ENCODE assay signal across 8 cellular contexts in the genomic region with DNA sequence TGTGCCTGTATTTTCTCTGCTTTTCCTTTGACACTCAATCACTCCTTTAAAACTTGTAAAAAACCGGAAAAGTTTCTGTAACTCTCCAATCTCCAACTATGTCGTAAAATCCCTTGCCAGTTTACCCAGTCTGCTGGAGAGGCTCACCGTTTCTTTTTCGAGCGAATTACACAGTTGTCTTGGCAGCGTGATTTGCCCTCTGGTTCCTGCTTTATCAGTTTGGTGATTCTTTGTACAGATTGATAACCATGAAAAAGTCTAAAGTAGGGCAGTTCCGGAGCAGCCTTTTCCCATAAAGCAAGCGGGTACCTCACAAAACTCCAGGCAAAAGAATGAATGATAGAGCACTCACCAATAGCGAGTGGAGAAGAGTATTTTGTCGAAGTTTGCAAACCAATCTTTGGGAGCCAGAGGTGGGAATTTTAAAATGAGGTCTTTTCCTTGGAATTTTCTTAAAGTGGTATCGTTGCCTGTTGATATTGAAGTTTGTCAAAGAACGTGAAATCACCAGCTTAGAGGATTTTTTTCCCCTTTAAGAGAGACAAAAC. TPM values are rescaled to one million over a fixed set of nuclear protein-coding genes. Genes with fewer than 3 reads are reported as not detected.
DNase-seq lines count a peak whose midpoint lies in the region; ATAC-seq and TF ChIP-seq lines count a peak whose summit lies in the region.

A gene with protein sequence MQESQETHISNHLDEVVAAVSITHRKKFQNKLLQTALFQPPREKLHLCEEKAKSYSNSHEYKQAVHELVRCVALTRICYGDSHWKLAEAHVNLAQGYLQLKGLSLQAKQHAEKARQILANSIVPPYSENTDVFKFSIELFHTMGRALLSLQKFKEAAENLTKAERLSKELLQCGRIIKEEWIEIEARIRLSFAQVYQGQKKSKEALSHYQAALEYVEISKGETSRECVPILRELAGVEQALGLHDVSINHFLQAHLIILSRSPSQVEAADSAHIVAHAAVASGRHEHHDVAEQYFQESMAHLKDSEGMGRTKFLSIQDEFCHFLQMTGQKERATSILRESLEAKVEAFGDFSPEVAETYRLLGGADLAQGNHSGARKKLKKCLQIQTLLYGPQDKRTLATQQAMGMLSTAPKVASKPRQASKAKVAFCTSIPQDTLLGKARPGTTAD (minus strand): TSS at position 312 of the 548 bp plus-strand sequence. CDS start 20,869 bp downstream, outside the sequence.

- intact Hi-C loops in activated B cell treated with CpG ODN at 0.5 μM for 24 hours (cut with micrococcal nuclease): no loop called here

- H3K36me3 Mint-ChIP-seq in activated B cell treated with CpG ODN at 0.5 μM for 24 hours (ENCODE audit: low read depth): no peaks in the 10 kb centered on the region

- no peaks in the 10 kb centered on the region for H3K9me3 ChIP-seq in gastroesophageal sphincter
- H3K9me3 ChIP-seq in neuron (ENCODE audit: low read length): no peaks in the 10 kb centered on the region

- no peak for TF ChIP-seq POLR2A in gastroesophageal sphincter (IDR thresholded peaks at IDR 0.05)

- peak within 1 kb of the TSS; percentile 90 for H3K27ac ChIP-seq in ACC112 (ENCODE audit: low read depth, low read length)
- peak within 1 kb of the TSS; percentile 94 to 96 (median 94) for H3K27ac ChIP-seq in gastroesophageal sphincter

- H3K4me3 ChIP-seq in ACC112 (ENCODE audit: low read depth, low read length): peak within 1 kb of the TSS; percentile 95
- peak within 1 kb of the TSS; percentile 80 to 100 for H3K4me3 ChIP-seq in gastroesophageal sphincter
- peak within 1 kb of the TSS; percentile 81 for H3K4me3 ChIP-seq in neuron (ENCODE audit: low read length)

- H3K4me1 ChIP-seq in ACC112 (ENCODE audit: control insufficient read depth, insufficient read depth, low read length, unreplicated experiment) (peaks cover 19% of the 10 kb centered on the region), gastroesophageal sphincter (peaks cover 5 to 58% (median 10%) of the 10 kb centered on the region in 3 donors), neuron (ENCODE audit: insufficient read depth, low read length) (peaks cover 15% of the 10 kb centered on the region)

- H3K27me3 ChIP-seq in ACC112 (ENCODE audit: insufficient read depth, low read length) (no peaks in the 10 kb centered on the region), gastroesophageal sphincter (no peaks in the 10 kb centered on the region), neuron (ENCODE audit: insufficient read depth, low read length) (no peaks in the 10 kb centered on the region)

- peaks cover 32% of the 10 kb centered on the region for H3K79me2 ChIP-seq in ACC112 (ENCODE audit: control insufficient read depth, insufficient read depth, low read length, unreplicated experiment)

- H3K27me3 Mint-ChIP-seq in activated B cell treated with CpG ODN at 0.5 μM for 24 hours: no peaks in the 10 kb centered on the region

- H3K27ac Mint-ChIP-seq in activated B cell treated with CpG ODN at 0.5 μM for 24 hours: no peak within 1 kb of the TSS

- WGBS in gastroesophageal sphincter (ENCODE audit: low coverage in 1 of 2), 2 donors: 0% methylated on average over 11 to 12 of the region's 12 CpGs

- POLR2A ChIA-PET in activated B cell treated with CpG ODN at 0.5 μM for 24 hours (lab: Charles Lee): no interaction called here

- no peaks in the 10 kb centered on the region for H3K9me3 Mint-ChIP-seq in activated B cell treated with CpG ODN at 0.5 μM for 24 hours

- DNase-seq in HCEC 1CT (peak; percentile 93), activated B cell treated with CpG ODN at 0.5 μM for 24 hours (no peak), NCI-H128 (lab: John Stamatoyannopoulos, UW; ENCODE audit: unreplicated experiment) (no peak), NCI-H2196 (lab: John Stamatoyannopoulos, UW; ENCODE audit: unreplicated experiment) (no peak)
- DNase-seq in effector CD4-positive, alpha-beta T cell: no peak

- H3K36me3 ChIP-seq in ACC112 (ENCODE audit: insufficient read depth, low read length): 0 out of 2 replicates have a peak, but pooled peaks cover 6% of the 10 kb centered on the region
- peaks cover 0 to 6% of the 10 kb centered on the region in 2 donors for H3K36me3 ChIP-seq in gastroesophageal sphincter
- no peaks in the 10 kb centered on the region for H3K36me3 ChIP-seq in neuron (ENCODE audit: insufficient read depth, low read length)

- no peak for TF ChIP-seq CTCF in activated B cell treated with CpG ODN at 0.5 μM for 24 hours (IDR thresholded peaks at IDR 0.05)
- TF ChIP-seq CTCF in gastroesophageal sphincter (IDR thresholded peaks at IDR 0.05): no peak

- CTCF ChIA-PET in activated B cell treated with CpG ODN at 0.5 μM for 24 hours (lab: Charles Lee): no interaction called here

- ATAC-seq in activated B cell treated with CpG ODN at 0.5 μM for 24 hours (ENCODE audit: low read depth) (no peak), gastroesophageal sphincter (peak; percentile 50)

- peak within 1 kb of the TSS; percentile 98 for H2AFZ ChIP-seq in ACC112 (ENCODE audit: low read length, unreplicated experiment)
- H2AFZ ChIP-seq in neuron (ENCODE audit: low read depth, low read length): peak within 1 kb of the TSS; percentile 71

- H3K4me3 Mint-ChIP-seq in activated B cell treated with CpG ODN at 0.5 μM for 24 hours: peak within 1 kb of the TSS; percentile 91

- H3K4me1 Mint-ChIP-seq in activated B cell treated with CpG ODN at 0.5 μM for 24 hours: peaks cover 29% of the 10 kb centered on the region

- no peak for TF ChIP-seq EP300 in gastroesophageal sphincter (IDR thresholded peaks at IDR 0.05)

RNA-seq across cellular contexts. Expression of the gene that starts here (rescaled TPM):
- 2.7 and 3.1 TPM in 2 replicates for total RNA-seq in activated B cell treated with CpG ODN at 0.5 μM for 24 hours
- 10 to 100 TPM; 13.7 to 33.3 (median 20.0) TPM for total RNA-seq in gastroesophageal sphincter
